1 cellular context compared by ENCODE assay signal in the genomic region with DNA sequence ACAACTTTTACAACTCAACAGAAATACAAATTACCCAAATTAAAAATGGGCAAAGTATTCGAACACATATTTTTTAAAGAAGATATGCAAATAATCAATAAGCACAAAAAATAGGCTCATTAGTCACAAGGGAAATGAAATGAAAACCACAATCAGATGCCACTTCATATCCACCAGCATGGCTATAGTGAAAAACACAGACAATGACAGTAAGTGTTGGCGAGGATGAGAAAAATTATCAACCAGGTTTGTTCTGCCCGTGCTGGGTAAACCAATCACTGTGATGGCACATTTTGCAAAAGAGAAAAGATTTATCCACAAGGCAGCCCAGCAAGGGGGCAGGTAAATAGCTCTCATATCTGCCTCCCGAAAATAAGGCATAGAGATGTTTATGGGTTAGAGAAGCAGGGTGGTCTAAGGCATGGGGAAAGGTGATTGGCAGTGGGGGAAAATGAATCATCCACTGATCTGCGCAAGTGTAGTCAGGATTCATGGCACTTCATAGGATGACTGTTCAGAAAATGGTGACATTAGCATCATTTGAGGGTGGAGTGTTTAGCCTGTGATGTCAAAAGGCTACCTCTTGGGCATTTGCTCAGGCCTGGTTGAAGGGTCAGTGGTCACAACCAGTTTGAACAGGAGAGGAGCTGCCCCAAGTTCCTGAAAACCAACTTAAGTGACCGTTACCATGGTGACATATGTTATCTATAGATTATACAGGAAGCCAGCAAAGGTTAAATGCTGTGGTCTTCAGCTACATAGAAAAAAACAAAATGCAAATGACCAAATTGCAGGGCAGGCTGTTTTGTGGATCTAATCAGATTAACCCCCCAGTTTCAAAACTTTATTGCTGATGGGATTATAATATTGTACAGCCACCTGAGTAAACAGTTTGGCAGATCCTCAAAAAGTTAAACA.
TF ChIP-seq lines count a peak whose summit lies in the region.

No MANE protein-coding gene starts in this region.

TF ChIP-seq in K562, 482 proteins besides CTCF, POLR2A, EP300 and RAD21 (continued from another document and continues in another):
- TF ChIP-seq, protein P1, sequence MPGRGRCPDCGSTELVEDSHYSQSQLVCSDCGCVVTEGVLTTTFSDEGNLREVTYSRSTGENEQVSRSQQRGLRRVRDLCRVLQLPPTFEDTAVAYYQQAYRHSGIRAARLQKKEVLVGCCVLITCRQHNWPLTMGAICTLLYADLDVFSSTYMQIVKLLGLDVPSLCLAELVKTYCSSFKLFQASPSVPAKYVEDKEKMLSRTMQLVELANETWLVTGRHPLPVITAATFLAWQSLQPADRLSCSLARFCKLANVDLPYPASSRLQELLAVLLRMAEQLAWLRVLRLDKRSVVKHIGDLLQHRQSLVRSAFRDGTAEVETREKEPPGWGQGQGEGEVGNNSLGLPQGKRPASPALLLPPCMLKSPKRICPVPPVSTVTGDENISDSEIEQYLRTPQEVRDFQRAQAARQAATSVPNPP (IDR thresholded peaks at IDR 0.05; ENCODE audit: borderline replicate concordance, insufficient read depth, insufficient read length): no peak
- no peak; the same call in 1 of the 2 replicates for TF ChIP-seq CBX1 (IDR thresholded peaks at IDR 0.05; ENCODE audit: low read depth)
- TF ChIP-seq, protein P2, sequence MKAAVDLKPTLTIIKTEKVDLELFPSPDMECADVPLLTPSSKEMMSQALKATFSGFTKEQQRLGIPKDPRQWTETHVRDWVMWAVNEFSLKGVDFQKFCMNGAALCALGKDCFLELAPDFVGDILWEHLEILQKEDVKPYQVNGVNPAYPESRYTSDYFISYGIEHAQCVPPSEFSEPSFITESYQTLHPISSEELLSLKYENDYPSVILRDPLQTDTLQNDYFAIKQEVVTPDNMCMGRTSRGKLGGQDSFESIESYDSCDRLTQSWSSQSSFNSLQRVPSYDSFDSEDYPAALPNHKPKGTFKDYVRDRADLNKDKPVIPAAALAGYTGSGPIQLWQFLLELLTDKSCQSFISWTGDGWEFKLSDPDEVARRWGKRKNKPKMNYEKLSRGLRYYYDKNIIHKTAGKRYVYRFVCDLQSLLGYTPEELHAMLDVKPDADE (conservative IDR thresholded peaks at IDR 0.05; ENCODE audit: control insufficient read depth, low read depth, low read length): no peak
- no peak for TF ChIP-seq LARP7 (IDR thresholded peaks at IDR 0.05)
- TF ChIP-seq ZBTB17 (CRISPR knock-in tag; IDR thresholded peaks at IDR 0.05): no peak
- TF ChIP-seq TSC22D4 (tag; IDR thresholded peaks at IDR 0.05): no peak
- TF ChIP-seq PHB2 (IDR thresholded peaks at IDR 0.05; ENCODE audit: low read depth): no peak
- no peak for TF ChIP-seq SIN3B (IDR thresholded peaks at IDR 0.05; ENCODE audit: low read depth)
- no peak for TF ChIP-seq CBX2 (IDR thresholded peaks at IDR 0.05; ENCODE audit: insufficient read depth, low read length, poor library complexity, severe bottlenecking)
- TF ChIP-seq ZFPM2 (CRISPR knock-in tag; IDR thresholded peaks at IDR 0.05): no peak
- TF ChIP-seq, protein P3, sequence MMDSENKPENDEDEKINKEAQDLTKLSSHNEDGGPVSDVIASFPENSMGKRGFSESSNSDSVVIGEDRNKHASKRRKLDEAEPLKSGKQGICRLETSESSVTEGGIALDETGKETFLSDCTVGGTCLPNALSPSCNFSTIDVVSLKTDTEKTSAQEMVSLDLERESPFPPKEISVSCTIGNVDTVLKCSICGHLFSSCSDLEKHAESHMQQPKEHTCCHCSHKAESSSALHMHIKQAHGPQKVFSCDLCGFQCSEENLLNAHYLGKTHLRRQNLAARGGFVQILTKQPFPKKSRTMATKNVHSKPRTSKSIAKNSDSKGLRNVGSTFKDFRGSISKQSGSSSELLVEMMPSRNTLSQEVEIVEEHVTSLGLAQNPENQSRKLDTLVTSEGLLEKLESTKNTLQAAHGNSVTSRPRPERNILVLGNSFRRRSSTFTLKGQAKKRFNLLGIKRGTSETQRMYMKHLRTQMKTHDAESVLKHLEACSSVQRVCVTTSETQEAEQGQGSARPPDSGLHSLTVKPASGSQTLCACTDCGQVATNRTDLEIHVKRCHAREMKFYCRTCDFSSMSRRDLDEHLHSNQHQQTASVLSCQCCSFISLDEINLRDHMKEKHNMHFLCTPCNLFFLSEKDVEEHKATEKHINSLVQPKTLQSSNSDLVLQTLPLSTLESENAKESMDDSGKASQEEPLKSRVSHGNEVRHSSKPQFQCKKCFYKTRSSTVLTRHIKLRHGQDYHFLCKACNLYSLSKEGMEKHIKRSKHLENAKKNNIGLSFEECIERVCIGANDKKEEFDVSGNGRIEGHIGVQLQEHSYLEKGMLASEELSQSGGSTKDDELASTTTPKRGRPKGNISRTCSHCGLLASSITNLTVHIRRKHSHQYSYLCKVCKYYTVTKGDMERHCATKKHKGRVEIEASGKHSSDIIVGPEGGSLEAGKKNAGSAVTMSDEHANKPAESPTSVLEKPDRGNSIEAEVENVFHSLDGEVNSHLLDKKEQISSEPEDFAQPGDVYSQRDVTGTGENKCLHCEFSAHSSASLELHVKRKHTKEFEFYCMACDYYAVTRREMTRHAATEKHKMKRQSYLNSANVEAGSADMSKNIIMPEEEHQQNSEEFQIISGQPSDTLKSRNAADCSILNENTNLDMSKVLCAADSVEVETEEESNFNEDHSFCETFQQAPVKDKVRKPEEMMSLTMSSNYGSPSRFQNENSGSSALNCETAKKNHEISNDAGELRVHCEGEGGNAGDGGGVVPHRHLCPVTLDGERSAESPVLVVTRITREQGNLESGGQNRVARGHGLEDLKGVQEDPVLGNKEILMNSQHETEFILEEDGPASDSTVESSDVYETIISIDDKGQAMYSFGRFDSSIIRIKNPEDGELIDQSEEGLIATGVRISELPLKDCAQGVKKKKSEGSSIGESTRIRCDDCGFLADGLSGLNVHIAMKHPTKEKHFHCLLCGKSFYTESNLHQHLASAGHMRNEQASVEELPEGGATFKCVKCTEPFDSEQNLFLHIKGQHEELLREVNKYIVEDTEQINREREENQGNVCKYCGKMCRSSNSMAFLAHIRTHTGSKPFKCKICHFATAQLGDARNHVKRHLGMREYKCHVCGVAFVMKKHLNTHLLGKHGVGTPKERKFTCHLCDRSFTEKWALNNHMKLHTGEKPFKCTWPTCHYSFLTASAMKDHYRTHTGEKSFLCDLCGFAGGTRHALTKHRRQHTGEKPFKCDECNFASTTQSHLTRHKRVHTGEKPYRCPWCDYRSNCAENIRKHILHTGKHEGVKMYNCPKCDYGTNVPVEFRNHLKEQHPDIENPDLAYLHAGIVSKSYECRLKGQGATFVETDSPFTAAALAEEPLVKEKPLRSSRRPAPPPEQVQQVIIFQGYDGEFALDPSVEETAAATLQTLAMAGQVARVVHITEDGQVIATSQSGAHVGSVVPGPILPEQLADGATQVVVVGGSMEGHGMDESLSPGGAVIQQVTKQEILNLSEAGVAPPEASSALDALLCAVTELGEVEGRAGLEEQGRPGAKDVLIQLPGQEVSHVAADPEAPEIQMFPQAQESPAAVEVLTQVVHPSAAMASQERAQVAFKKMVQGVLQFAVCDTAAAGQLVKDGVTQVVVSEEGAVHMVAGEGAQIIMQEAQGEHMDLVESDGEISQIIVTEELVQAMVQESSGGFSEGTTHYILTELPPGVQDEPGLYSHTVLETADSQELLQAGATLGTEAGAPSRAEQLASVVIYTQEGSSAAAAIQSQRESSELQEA (IDR thresholded peaks at IDR 0.05; ENCODE audit: low read depth): no peak
- TF ChIP-seq ZNF584 (CRISPR knock-in tag; IDR thresholded peaks at IDR 0.05; ENCODE audit: low read depth): 0 out of 2 replicates have a peak, but pooled peaks have one; percentile 17
- TF ChIP-seq RB1 (IDR thresholded peaks at IDR 0.05; ENCODE audit: low read depth): 0 out of 2 replicates have a peak, but pooled peaks have one; percentile 30
- TF ChIP-seq, protein P4, sequence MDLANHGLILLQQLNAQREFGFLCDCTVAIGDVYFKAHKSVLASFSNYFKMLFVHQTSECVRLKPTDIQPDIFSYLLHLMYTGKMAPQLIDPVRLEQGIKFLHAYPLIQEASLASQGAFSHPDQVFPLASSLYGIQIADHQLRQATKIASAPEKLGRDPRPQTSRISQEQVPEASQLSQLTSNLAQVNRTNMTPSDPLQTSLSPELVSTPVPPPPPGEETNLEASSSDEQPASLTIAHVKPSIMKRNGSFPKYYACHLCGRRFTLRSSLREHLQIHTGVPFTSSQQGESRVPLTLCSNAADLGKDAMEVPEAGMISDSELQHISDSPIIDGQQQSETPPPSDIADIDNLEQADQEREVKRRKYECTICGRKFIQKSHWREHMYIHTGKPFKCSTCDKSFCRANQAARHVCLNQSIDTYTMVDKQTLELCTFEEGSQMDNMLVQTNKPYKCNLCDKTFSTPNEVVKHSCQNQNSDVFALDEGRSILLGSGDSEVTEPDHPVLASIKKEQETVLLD (IDR thresholded peaks at IDR 0.05): peak; percentile 41; the same call in 1 of the 2 replicates
- TF ChIP-seq, protein P5, sequence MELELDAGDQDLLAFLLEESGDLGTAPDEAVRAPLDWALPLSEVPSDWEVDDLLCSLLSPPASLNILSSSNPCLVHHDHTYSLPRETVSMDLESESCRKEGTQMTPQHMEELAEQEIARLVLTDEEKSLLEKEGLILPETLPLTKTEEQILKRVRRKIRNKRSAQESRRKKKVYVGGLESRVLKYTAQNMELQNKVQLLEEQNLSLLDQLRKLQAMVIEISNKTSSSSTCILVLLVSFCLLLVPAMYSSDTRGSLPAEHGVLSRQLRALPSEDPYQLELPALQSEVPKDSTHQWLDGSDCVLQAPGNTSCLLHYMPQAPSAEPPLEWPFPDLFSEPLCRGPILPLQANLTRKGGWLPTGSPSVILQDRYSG (tag; conservative IDR thresholded peaks at IDR 0.05; ENCODE audit: low read depth): 0 out of 2 replicates have a peak, but pooled peaks have one; percentile 38
- no peak for TF ChIP-seq TCF7L2 (IDR thresholded peaks at IDR 0.05; ENCODE audit: low read depth, low read length)
- TF ChIP-seq MXI1 (IDR thresholded peaks at IDR 0.05; ENCODE audit: low read depth, low read length): no peak
- TF ChIP-seq ZNF197 (CRISPR knock-in tag; IDR thresholded peaks at IDR 0.05; ENCODE audit: low read depth): no peak
- peak; percentile 11; the same call in 1 of the 2 replicates for TF ChIP-seq ATF7 (IDR thresholded peaks at IDR 0.05)
- no peak for TF ChIP-seq SETDB1 (IDR thresholded peaks at IDR 0.05; ENCODE audit: low read length)
- TF ChIP-seq, protein P6, sequence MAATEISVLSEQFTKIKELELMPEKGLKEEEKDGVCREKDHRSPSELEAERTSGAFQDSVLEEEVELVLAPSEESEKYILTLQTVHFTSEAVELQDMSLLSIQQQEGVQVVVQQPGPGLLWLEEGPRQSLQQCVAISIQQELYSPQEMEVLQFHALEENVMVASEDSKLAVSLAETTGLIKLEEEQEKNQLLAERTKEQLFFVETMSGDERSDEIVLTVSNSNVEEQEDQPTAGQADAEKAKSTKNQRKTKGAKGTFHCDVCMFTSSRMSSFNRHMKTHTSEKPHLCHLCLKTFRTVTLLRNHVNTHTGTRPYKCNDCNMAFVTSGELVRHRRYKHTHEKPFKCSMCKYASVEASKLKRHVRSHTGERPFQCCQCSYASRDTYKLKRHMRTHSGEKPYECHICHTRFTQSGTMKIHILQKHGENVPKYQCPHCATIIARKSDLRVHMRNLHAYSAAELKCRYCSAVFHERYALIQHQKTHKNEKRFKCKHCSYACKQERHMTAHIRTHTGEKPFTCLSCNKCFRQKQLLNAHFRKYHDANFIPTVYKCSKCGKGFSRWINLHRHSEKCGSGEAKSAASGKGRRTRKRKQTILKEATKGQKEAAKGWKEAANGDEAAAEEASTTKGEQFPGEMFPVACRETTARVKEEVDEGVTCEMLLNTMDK (IDR thresholded peaks at IDR 0.05; ENCODE audit: borderline replicate concordance, insufficient read depth, low read depth, low read length, poor library complexity, severe bottlenecking): no peak
- no peak; the same call in 1 of the 2 replicates for TF ChIP-seq SMARCA5 (IDR thresholded peaks at IDR 0.05)
- TF ChIP-seq ZKSCAN3 (CRISPR knock-in tag; IDR thresholded peaks at IDR 0.05): no peak
- TF ChIP-seq KDM1A (IDR thresholded peaks at IDR 0.05): 0 out of 4 replicates have a peak, but pooled peaks have one; percentile 12 to 45
- TF ChIP-seq ZNF444 (CRISPR knock-in tag; IDR thresholded peaks at IDR 0.05): no peak
- no peak for TF ChIP-seq ZNF124 (CRISPR knock-in tag; IDR thresholded peaks at IDR 0.05)
- no peak for TF ChIP-seq ZNF347 (CRISPR knock-in tag; IDR thresholded peaks at IDR 0.05; ENCODE audit: low read depth)
- no peak; the same call in 1 of the 2 replicates for TF ChIP-seq ZFX (CRISPR knock-in tag; IDR thresholded peaks at IDR 0.05)
- TF ChIP-seq CTBP1 (IDR thresholded peaks at IDR 0.05; ENCODE audit: borderline replicate concordance): peak; percentile 81
- TF ChIP-seq SUPT5H (IDR thresholded peaks at IDR 0.05): peak; percentile 2; the same call in 1 of the 2 replicates
- TF ChIP-seq POLR2B (IDR thresholded peaks at IDR 0.05; ENCODE audit: low read depth, partially characterized antibody): peak; percentile 17
- TF ChIP-seq, protein P7, sequence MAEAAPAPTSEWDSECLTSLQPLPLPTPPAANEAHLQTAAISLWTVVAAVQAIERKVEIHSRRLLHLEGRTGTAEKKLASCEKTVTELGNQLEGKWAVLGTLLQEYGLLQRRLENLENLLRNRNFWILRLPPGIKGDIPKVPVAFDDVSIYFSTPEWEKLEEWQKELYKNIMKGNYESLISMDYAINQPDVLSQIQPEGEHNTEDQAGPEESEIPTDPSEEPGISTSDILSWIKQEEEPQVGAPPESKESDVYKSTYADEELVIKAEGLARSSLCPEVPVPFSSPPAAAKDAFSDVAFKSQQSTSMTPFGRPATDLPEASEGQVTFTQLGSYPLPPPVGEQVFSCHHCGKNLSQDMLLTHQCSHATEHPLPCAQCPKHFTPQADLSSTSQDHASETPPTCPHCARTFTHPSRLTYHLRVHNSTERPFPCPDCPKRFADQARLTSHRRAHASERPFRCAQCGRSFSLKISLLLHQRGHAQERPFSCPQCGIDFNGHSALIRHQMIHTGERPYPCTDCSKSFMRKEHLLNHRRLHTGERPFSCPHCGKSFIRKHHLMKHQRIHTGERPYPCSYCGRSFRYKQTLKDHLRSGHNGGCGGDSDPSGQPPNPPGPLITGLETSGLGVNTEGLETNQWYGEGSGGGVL (CRISPR knock-in tag; IDR thresholded peaks at IDR 0.05): no peak
- TF ChIP-seq STAT5A (IDR thresholded peaks at IDR 0.05; ENCODE audit: borderline replicate concordance, low read length): no peak
- no peak for TF ChIP-seq ZFP30 (CRISPR knock-in tag; IDR thresholded peaks at IDR 0.05; ENCODE audit: borderline replicate concordance)
- TF ChIP-seq COPS2 (conservative IDR thresholded peaks at IDR 0.05): no peak
- no peak for TF ChIP-seq ZNF668 (CRISPR knock-in tag; IDR thresholded peaks at IDR 0.05)
- TF ChIP-seq GATAD2B (IDR thresholded peaks at IDR 0.05; ENCODE audit: borderline replicate concordance): peak; percentile 45; the same call in 1 of the 2 replicates
- peak; percentile 25; the same call in 1 of the 2 replicates for TF ChIP-seq MAFK (IDR thresholded peaks at IDR 0.05; ENCODE audit: low read length)
- TF ChIP-seq GATAD2A (IDR thresholded peaks at IDR 0.05): 0 out of 2 replicates have a peak, but pooled peaks have one; percentile 9
